In genomic region chr7:112505495-112505894, GRCh38 we compare ENCODE assay signal across 21 cellular contexts. TPM values are rescaled to one million over a fixed set of nuclear protein-coding genes. Genes with fewer than 3 reads are reported as not detected.
DNase-seq lines count a peak whose midpoint lies in the region; ATAC-seq, FAIRE-seq and TF ChIP-seq lines count a peak whose summit lies in the region.
"Had no signal": no experiment of that assay in that cellular context is flagged by ENCODE, and none has a peak within 500 bp of the region (broad histone marks: within the 10 kb centered on the region; RNA-seq: fewer than 3 reads in every experiment).

No MANE protein-coding gene starts in this region.

- no TSS peak for BruUV-seq in IMR-90 (replicated peaks; lab: Mats Ljungman, UMichigan)
- no TSS peak for BruUV-seq in K562 (replicated peaks; lab: Mats Ljungman, UMichigan)

- TF ChIP-seq RAD21 in IMR-90 (IDR thresholded peaks at IDR 0.05; ENCODE audit: low read length): no peak
- TF ChIP-seq RAD21 in K562 (CRISPR knock-in tag; conservative IDR thresholded peaks at IDR 0.05 in 1 of 2, IDR thresholded peaks at IDR 0.05 in 1 of 2): peak; percentile 46 to 50; a peak in 3 of 4 replicates
- TF ChIP-seq RAD21 in neural cell (conservative IDR thresholded peaks at IDR 0.05): peak; percentile 67

- H3K4me1 ChIP-seq in left ventricle myocardium inferior (peaks cover 37% of the 10 kb centered on the region), right atrium auricular region (peaks cover 0 to 18% of the 10 kb centered on the region in 2 donors), IMR-90 (ENCODE audit: control insufficient read depth, insufficient read depth, low read length) (peaks cover 5% of the 10 kb centered on the region), K562 (replicated peaks in 1 of 2; ENCODE audit: control insufficient read depth in 2 of 2, insufficient read depth in 2 of 2, low read length in 2 of 2) (peaks cover 0 to 24% of the 10 kb centered on the region in 2 experiments; a peak in 3 of 5 replicates)

- no peak overlapping the region for H4K8ac ChIP-seq in IMR-90 (ENCODE audit: low read depth in 2 of 2, low read length in 2 of 2)

- no peak overlapping the region for H2BK120ac ChIP-seq in IMR-90 (ENCODE audit: low read depth, low read length)

- no peak overlapping the region for H4K91ac ChIP-seq in IMR-90 (ENCODE audit: insufficient read depth, low read depth, low read length)

- H3K79me2 ChIP-seq in K562 (ENCODE audit: control insufficient read depth, insufficient read depth, low read length) (no peaks in the 10 kb centered on the region), neural cell (replicated peaks; ENCODE audit: insufficient read depth, low read length) (no peaks in the 10 kb centered on the region)

- H3K27me3 ChIP-seq in left ventricle myocardium inferior (ENCODE audit: low read depth) (no peaks in the 10 kb centered on the region), right atrium auricular region (no peaks in the 10 kb centered on the region), IMR-90 (ENCODE audit: control insufficient read depth, insufficient read depth, low read length) (no peaks in the 10 kb centered on the region), K562 (ENCODE audit: control insufficient read depth in 2 of 2, insufficient read depth in 2 of 2, low read length in 2 of 2) (peaks cover 6 to 32% of the 10 kb centered on the region in 2 experiments; a peak in 4 of 5 replicates), neural cell (ENCODE audit: insufficient read depth, low read depth, low read length) (no peaks in the 10 kb centered on the region)
- H3K27me3 ChIP-seq: heart left ventricle had no signal

- no peak overlapping the region for H3K18ac ChIP-seq in IMR-90 (ENCODE audit: low read depth, low read length)

- no peak for TF ChIP-seq EP300 in K562 (IDR thresholded peaks at IDR 0.05; ENCODE audit: low read length)
- no peak for TF ChIP-seq EP300 in neural cell (conservative IDR thresholded peaks at IDR 0.05; ENCODE audit: poor library complexity, severe bottlenecking)

- no peaks in the 10 kb centered on the region for H3F3A ChIP-seq in neural cell (ENCODE audit: insufficient read depth, low read length, poor library complexity, severe bottlenecking)

- no peaks in the 10 kb centered on the region for H3K9me2 ChIP-seq in neural cell (ENCODE audit: insufficient read depth, low read length)

- peaks cover under 1% of the 10 kb centered on the region for H3K4me1 Mint-ChIP-seq in activated CD4-positive, alpha-beta T cell treated with anti-CD3 and anti-CD28 coated beads, Interleukin-2, amount 10 ng/mL, durations not matched to agents 7 days and 5 days
- H3K4me1 Mint-ChIP-seq: CD8-positive, alpha-beta memory T cell had no signal

- intact Hi-C loops in left ventricle myocardium inferior (cut with micrococcal nuclease): no loop called here
- intact Hi-C loops in IMR-90 (cut with micrococcal nuclease): no loop called here
- intact Hi-C loops in K562 (cut with micrococcal nuclease): no loop called here

- no peak overlapping the region for H3K4me3 ChIP-seq in left ventricle myocardium inferior
- no peak overlapping the region for H3K4me3 ChIP-seq in right atrium auricular region
- H3K4me3 ChIP-seq in IMR-90 (ENCODE audit: insufficient read depth, low read depth, low read length): no peak overlapping the region
- no peak overlapping the region for H3K4me3 ChIP-seq in K562
- H3K4me3 ChIP-seq in neural cell (ENCODE audit: low read length): no peak overlapping the region
- H3K4me3 ChIP-seq: heart left ventricle, SK-N-MC had no signal

- DNase-seq in left ventricle myocardium inferior (no peak), right atrium auricular region (ENCODE audit: low spot score) (no peak), IMR-90 (peak; percentile 43), K562 (ENCODE audit: extremely low read depth in 1 of 4, low spot score in 3 of 4) (peak in 2 of 4 experiments; percentile 53 to 57), epidermal melanocyte (ENCODE audit: insufficient read length, low spot score) (no peak)
- DNase-seq in activated CD4-positive, alpha-beta T cell treated with anti-CD3 and anti-CD28 coated beads, Interleukin-2, amount 10 ng/mL, durations not matched to agents 7 days and 5 days: no peak
- DNase-seq: CD8-positive, alpha-beta memory T cell; heart left ventricle; NCI-H187 treated with DMSO at 0.1 percent for 48 hours; NCI-H446; nucleus accumbens; stimulated activated CD4-positive, alpha-beta T cell treated with anti-CD3 and anti-CD28 coated beads, Interleukin-12 subunit alpha, Interleukin-12 subunit beta, amount 100 ng/mL, for 4 hours; T1000 had no signal

- dilution Hi-C loops in IMR-90 (cut with HindIII; ENCODE audit: low sequenced_read_pairs, unreplicated experiment): no loop called here

- in situ Hi-C loops in IMR-90 (cut with MboI; ENCODE audit: low sequenced_read_pairs): no loop called here
- in situ Hi-C loops in K562 (cut with MboI): no loop called here

- H2BK15ac ChIP-seq in IMR-90 (ENCODE audit: low read depth, low read length): no peak overlapping the region

- no peaks in the 10 kb centered on the region for H3K79me1 ChIP-seq in IMR-90 (ENCODE audit: low read depth in 1 of 2, low read length in 2 of 2)

- TF ChIP-seq CTCF in left ventricle myocardium inferior (IDR thresholded peaks at IDR 0.05; ENCODE audit: borderline replicate concordance) (no peak), right atrium auricular region (IDR thresholded peaks at IDR 0.05) (peak in 1 of 2 donors; percentile 11), IMR-90 (conservative IDR thresholded peaks at IDR 0.05; ENCODE audit: low read depth, low read length) (no peak), K562 (IDR thresholded peaks at IDR 0.05 in 2 of 3, conservative IDR thresholded peaks at IDR 0.05 in 1 of 3; ENCODE audit: insufficient read depth in 2 of 3, low read depth in 1 of 3, low read length in 3 of 3) (peak in 2 of 3 experiments; percentile 8 to 39; a peak in 2 of 6 replicates), neural cell (IDR thresholded peaks at IDR 0.05; ENCODE audit: poor library complexity, severe bottlenecking) (peak; percentile 52)

- WGBS in IMR-90 (ENCODE audit: extremely low coverage in 2 of 2, insufficient read length in 1 of 2), 2 experiments: no CpG with 5 or more reads among the region's 2 CpGs
- WGBS in K562 (ENCODE audit: insufficient coverage, low coverage, missing lambda C conversion rate): 11% methylated on average over 2 of the region's 2 CpGs

- H3K36me3 Mint-ChIP-seq in activated CD4-positive, alpha-beta T cell treated with anti-CD3 and anti-CD28 coated beads, Interleukin-2, amount 10 ng/mL, durations not matched to agents 7 days and 5 days (ENCODE audit: low read depth): no peaks in the 10 kb centered on the region
- H3K36me3 Mint-ChIP-seq: activated naive CD4-positive, alpha-beta T cell treated with anti-CD3 and anti-CD28 coated beads, Interleukin-2, amount 50 U/mL, for 72 hours; CD8-positive, alpha-beta memory T cell; type B pancreatic cell had no signal

- H2AK9ac ChIP-seq in IMR-90 (replicated peaks; ENCODE audit: low read depth, low read length, poor library complexity): no peak overlapping the region

- H3K56ac ChIP-seq in IMR-90 (ENCODE audit: extremely low read depth, insufficient read depth, low read length): no peak overlapping the region

- H3K9ac ChIP-seq in IMR-90 (ENCODE audit: low read depth, low read length) (no peak overlapping the region), K562 (ENCODE audit: insufficient read depth in 1 of 2, low read depth in 2 of 2, low read length in 2 of 2) (no peak overlapping the region), neural cell (ENCODE audit: low read length) (no peak overlapping the region)

- CTCF ChIA-PET in IMR-90 (lab: Yijun Ruan, JAX): interaction anchor here (0.6 kb wide), 1 partner anchor 750 kb away, joined by 3 read pairs; no protein-coding TSS in a partner anchor
- CTCF ChIA-PET in K562 (lab: Yijun Ruan, JAX; ENCODE audit: low intra/inter-chr PET ratio): no interaction called here
- CTCF ChIA-PET in activated CD4-positive, alpha-beta T cell treated with anti-CD3 and anti-CD28 coated beads, Interleukin-2, amount 10 ng/mL, durations not matched to agents 7 days and 5 days (lab: Charles Lee): no interaction called here

- peaks cover 15% of the 10 kb centered on the region for H3K9me1 ChIP-seq in IMR-90 (ENCODE audit: insufficient read depth, low read length)
- H3K9me1 ChIP-seq in K562 (ENCODE audit: control insufficient read depth, insufficient read depth, low read length): no peaks in the 10 kb centered on the region

- H3K4me3 Mint-ChIP-seq in activated CD4-positive, alpha-beta T cell treated with anti-CD3 and anti-CD28 coated beads, Interleukin-2, amount 10 ng/mL, durations not matched to agents 7 days and 5 days: no peak overlapping the region
- H3K4me3 Mint-ChIP-seq: CD8-positive, alpha-beta memory T cell; type B pancreatic cell had no signal

- peaks cover 3% of the 10 kb centered on the region; the same call in 1 of the 2 replicates for H4K20me1 ChIP-seq in IMR-90 (ENCODE audit: insufficient read depth, low read length)
- 0 out of 2 replicates have a peak, but pooled peaks cover 5% of the 10 kb centered on the region for H4K20me1 ChIP-seq in K562 (replicated peaks; ENCODE audit: control insufficient read depth, insufficient read depth, low read length)
- H4K20me1 ChIP-seq in neural cell (ENCODE audit: insufficient read depth): no peaks in the 10 kb centered on the region

- no peak overlapping the region for H2BK20ac ChIP-seq in IMR-90 (ENCODE audit: low read depth, low read length)

- ATAC-seq in IMR-90 (ENCODE audit: low read depth): peak; percentile 45
- ATAC-seq in K562: peak; percentile 57
- ATAC-seq in GM21737 (IDR thresholded peaks at IDR 0.05; ENCODE audit: unreplicated experiment): no peak
- ATAC-seq: activated naive CD4-positive, alpha-beta T cell treated with anti-CD3 and anti-CD28 coated beads, Interleukin-2, amount 50 U/mL, for 72 hours had no signal

- H3K9me3 ChIP-seq in left ventricle myocardium inferior (replicated peaks) (no peaks in the 10 kb centered on the region), right atrium auricular region (no peaks in the 10 kb centered on the region), IMR-90 (ENCODE audit: control insufficient read depth, insufficient read depth, low read length) (no peaks in the 10 kb centered on the region), K562 (replicated peaks; ENCODE audit: control insufficient read depth, insufficient read depth, low read depth, low read length) (no peaks in the 10 kb centered on the region), neural cell (ENCODE audit: low read length) (no peaks in the 10 kb centered on the region)
- H3K9me3 ChIP-seq: heart left ventricle had no signal

- H3K27ac Mint-ChIP-seq in activated CD4-positive, alpha-beta T cell treated with anti-CD3 and anti-CD28 coated beads, Interleukin-2, amount 10 ng/mL, durations not matched to agents 7 days and 5 days: no peak overlapping the region
- H3K27ac Mint-ChIP-seq: activated naive CD4-positive, alpha-beta T cell treated with anti-CD3 and anti-CD28 coated beads, Interleukin-2, amount 50 U/mL, for 72 hours; CD8-positive, alpha-beta memory T cell; type B pancreatic cell had no signal

- H2BK5ac ChIP-seq in IMR-90 (ENCODE audit: low read depth, low read length, poor library complexity, severe bottlenecking): no peak overlapping the region

- H3K27me3 Mint-ChIP-seq in activated CD4-positive, alpha-beta T cell treated with anti-CD3 and anti-CD28 coated beads, Interleukin-2, amount 10 ng/mL, durations not matched to agents 7 days and 5 days: peaks cover 1% of the 10 kb centered on the region

- no peak overlapping the region for H3K4me2 ChIP-seq in IMR-90 (ENCODE audit: low read depth, low read length)
- H3K4me2 ChIP-seq in K562 (ENCODE audit: insufficient read depth, low read length): peak overlapping the region; percentile 13; the same call in 1 of the 2 replicates
- no peak overlapping the region for H3K4me2 ChIP-seq in neural cell (ENCODE audit: low read length)

- no peak overlapping the region for H3K14ac ChIP-seq in IMR-90 (replicated peaks; ENCODE audit: low read depth, low read length)

- no peak overlapping the region for H2AFZ ChIP-seq in IMR-90 (replicated peaks; ENCODE audit: low read length, poor library complexity)
- H2AFZ ChIP-seq in K562 (ENCODE audit: low read depth, low read length): 0 out of 2 replicates have a peak overlapping the region, but pooled peaks have one; percentile 15
- no peak overlapping the region for H2AFZ ChIP-seq in neural cell (ENCODE audit: low read depth, low read length)

- H2AK5ac ChIP-seq in IMR-90 (ENCODE audit: low read depth, low read length): no peak overlapping the region

- H3K36me3 ChIP-seq in left ventricle myocardium inferior (no peaks in the 10 kb centered on the region), right atrium auricular region (no peaks in the 10 kb centered on the region), IMR-90 (ENCODE audit: control insufficient read depth, insufficient read depth, low read length) (no peaks in the 10 kb centered on the region), K562 (ENCODE audit: control insufficient read depth, insufficient read depth, low read length) (no peaks in the 10 kb centered on the region), neural cell (ENCODE audit: insufficient read depth, low read length) (no peaks in the 10 kb centered on the region)
- H3K36me3 ChIP-seq: heart left ventricle had no signal

- TF ChIP-seq POLR2A in IMR-90 (IDR thresholded peaks at IDR 0.05; ENCODE audit: low read depth, low read length): no peak
- TF ChIP-seq POLR2A in K562 (conservative IDR thresholded peaks at IDR 0.05): no peak

- FAIRE-seq in K562 (lab: Jason Lieb, UNC): peak; percentile 80
- FAIRE-seq: astrocyte had no signal

- no peaks in the 10 kb centered on the region for H3K9me3 Mint-ChIP-seq in activated CD4-positive, alpha-beta T cell treated with anti-CD3 and anti-CD28 coated beads, Interleukin-2, amount 10 ng/mL, durations not matched to agents 7 days and 5 days
- H3K9me3 Mint-ChIP-seq: activated naive CD4-positive, alpha-beta T cell treated with anti-CD3 and anti-CD28 coated beads, Interleukin-2, amount 50 U/mL, for 72 hours; CD8-positive, alpha-beta memory T cell; type B pancreatic cell had no signal

- no peak overlapping the region for H4K5ac ChIP-seq in IMR-90 (ENCODE audit: low read depth, low read length)

- no peak overlapping the region for H3K4ac ChIP-seq in IMR-90 (ENCODE audit: low read depth, low read length)

- peak overlapping the region; percentile 61 for H3K27ac ChIP-seq in left ventricle myocardium inferior (replicated peaks)
- no peak overlapping the region for H3K27ac ChIP-seq in right atrium auricular region
- no peak overlapping the region for H3K27ac ChIP-seq in IMR-90 (ENCODE audit: insufficient read depth, low read length)
- H3K27ac ChIP-seq in K562 (ENCODE audit: extremely low read depth, low read depth, low read length): no peak overlapping the region
- H3K27ac ChIP-seq in neural cell (ENCODE audit: low read length): no peak overlapping the region
- H3K27ac ChIP-seq: HL-60, SK-N-MC had no signal

- POLR2A ChIA-PET in IMR-90 (lab: Charles Lee; ENCODE audit: unreplicated experiment): no interaction called here
- POLR2A ChIA-PET in K562 (lab: Yijun Ruan, JAX): interaction anchor here (0.5 to 1.2 kb wide), 5 partner anchors 9 to 215 kb away, joined by 3 to 8 read pairs (median 3); no protein-coding TSS in a partner anchor
- POLR2A ChIA-PET in activated CD4-positive, alpha-beta T cell treated with anti-CD3 and anti-CD28 coated beads, Interleukin-2, amount 10 ng/mL, durations not matched to agents 7 days and 5 days (lab: Charles Lee): no interaction called here

- no peak overlapping the region for H3K23ac ChIP-seq in IMR-90 (ENCODE audit: low read depth, low read length)

RNA-seq across cellular contexts. Expression of gene LSMEM1, which starts 24.7 kb away (rescaled TPM):
- 3.5 TPM for total RNA-seq in left ventricle myocardium inferior
- total RNA-seq in right atrium auricular region: 1 to 10 TPM; 1.0 to 1.7 TPM
- total RNA-seq in IMR-90 (2012; rRNA removed): not detected in 2 replicates
- polyA plus RNA-seq in IMR-90 (2012; rRNA removed): 0.56 and 0.68 TPM in 2 replicates
- 0.03 and 0.04 TPM in 2 replicates for polyA plus RNA-seq in IMR-90 (2012; cell fraction: cytosol; rRNA removed)
- polyA plus RNA-seq in IMR-90 (2012; cell fraction: nucleus; rRNA removed; ENCODE audit: low replicate concordance): 0.27 and 2.8 TPM in 2 replicates
- 0.81 and 4.6 TPM in 2 replicates for total RNA-seq in K562 (2011; cell fraction: chromatin; rRNA removed; ENCODE audit: low replicate concordance)
- 0.33 and 2.5 TPM in 2 replicates for total RNA-seq in K562 (2011; cell fraction: nucleolus; rRNA removed)
- 3.2 and 5.6 TPM in 2 replicates for total RNA-seq in K562 (2011; cell fraction: nucleoplasm; rRNA removed)
- 0.36 and 0.94 TPM in 2 replicates for total RNA-seq in K562 (2014; rRNA removed)
- 0.58 and 1.5 TPM in 2 replicates for total RNA-seq in K562 (2014; rRNA removed; fragmentation: Illumina TruSeq; extraction: Trizol)
- total RNA-seq in K562 (2015; rRNA removed; fragmentation: Illumina TruSeq; extraction: Trizol): 0.87 and 1.6 TPM in 2 replicates
- 0.53 and 0.63 TPM in 2 replicates for total RNA-seq in K562 (2021)
- polyA plus RNA-seq in K562 (2011; rRNA removed): 1.4 and 1.8 TPM in 2 replicates
- 0.09 and 0.40 TPM in 2 replicates for polyA plus RNA-seq in K562 (2011; cell fraction: cytosol; rRNA removed)
- polyA plus RNA-seq in K562 (2011; cell fraction: nucleus; rRNA removed): 0.72 and 1.5 TPM in 2 replicates
- polyA plus RNA-seq in K562 (2012): 0.40 and 0.42 TPM in 2 replicates
- 0.97 and 1.5 TPM in 2 replicates for polyA plus RNA-seq in K562 (2014; fragmentation: Illumina TruSeq; extraction: Trizol)
- under 1 TPM; 0.17 to 0.34 TPM for polyA plus RNA-seq in K562 (2014; fragmentation: Nextera tagmentation; extraction: Ambion mirVana)
- polyA plus RNA-seq in K562 (2014; rRNA removed): 0.93 and 1.2 TPM in 2 replicates
- polyA minus RNA-seq in K562 (2011; rRNA and poly(A)+ RNA removed): 0.91 and 1.6 TPM in 2 replicates
- 0.48 TPM in 1 of 2 replicates, not detected in the other for polyA minus RNA-seq in K562 (2011; cell fraction: cytosol; rRNA and poly(A)+ RNA removed)
- 0.40 and 1.4 TPM in 2 replicates for polyA minus RNA-seq in K562 (2011; cell fraction: nucleus; rRNA and poly(A)+ RNA removed)
- polyA plus RNA-seq in neural cell: 6.9 and 17.6 TPM in 2 replicates
- 1.9 and 4.4 TPM in 2 replicates for polyA minus RNA-seq in neural cell
- under 1 TPM; 0.47 to 0.56 TPM for total RNA-seq in activated CD4-positive, alpha-beta T cell treated with anti-CD3 and anti-CD28 coated beads, Interleukin-2, amount 10 ng/mL, durations not matched to agents 7 days and 5 days
- total RNA-seq: G401 had no signal

RNA-seq across cellular contexts. Expression of gene IFRD1, which starts 55.2 kb away (rescaled TPM):
- total RNA-seq in left ventricle myocardium inferior (24.6 TPM), right atrium auricular region (10 to 100 TPM; 11.2 to 25.5 TPM), IMR-90 (2012; rRNA removed) (18.3 and 24.2 TPM in 2 replicates), K562 (2014; rRNA removed) (66.8 and 77.8 TPM in 2 replicates), K562 (2014; rRNA removed; fragmentation: Illumina TruSeq; extraction: Trizol) (73.1 and 76.1 TPM in 2 replicates), K562 (2015; rRNA removed; fragmentation: Illumina TruSeq; extraction: Trizol) (68.1 and 68.7 TPM in 2 replicates), K562 (2021) (74.2 and 75.3 TPM in 2 replicates)
- polyA plus RNA-seq in IMR-90 (2012; rRNA removed) (16.6 and 25.3 TPM in 2 replicates), K562 (2011; rRNA removed) (52.6 and 81.8 TPM in 2 replicates), K562 (2014; fragmentation: Illumina TruSeq; extraction: Trizol) (66.8 and 73.3 TPM in 2 replicates), K562 (2014; fragmentation: Nextera tagmentation; extraction: Ambion mirVana) (10 to 100 TPM; 27.6 to 37.0 TPM), K562 (2014; rRNA removed) (70.4 and 79.2 TPM in 2 replicates), neural cell (249 and 270 TPM in 2 replicates)
- polyA plus RNA-seq in IMR-90 (2012; cell fraction: cytosol; rRNA removed): 4.5 and 4.9 TPM in 2 replicates
- polyA plus RNA-seq in IMR-90 (2012; cell fraction: nucleus; rRNA removed; ENCODE audit: low replicate concordance): 10.1 and 62.2 TPM in 2 replicates
- total RNA-seq in K562 (2011; cell fraction: chromatin; rRNA removed; ENCODE audit: low replicate concordance): 79.3 and 178 TPM in 2 replicates
- 42.2 and 49.9 TPM in 2 replicates for total RNA-seq in K562 (2011; cell fraction: nucleolus; rRNA removed)
- total RNA-seq in K562 (2011; cell fraction: nucleoplasm; rRNA removed): 76.4 and 120 TPM in 2 replicates
- 21.8 and 23.3 TPM in 2 replicates for polyA plus RNA-seq in K562 (2011; cell fraction: cytosol; rRNA removed)
- 50.5 and 53.6 TPM in 2 replicates for polyA plus RNA-seq in K562 (2011; cell fraction: nucleus; rRNA removed)
- polyA plus RNA-seq in K562 (2012): 62.5 and 71.7 TPM in 2 replicates
- 79.3 and 80.4 TPM in 2 replicates for polyA minus RNA-seq in K562 (2011; rRNA and poly(A)+ RNA removed)
- polyA minus RNA-seq in K562 (2011; cell fraction: cytosol; rRNA and poly(A)+ RNA removed): 20.1 and 34.4 TPM in 2 replicates
- 60.6 and 82.3 TPM in 2 replicates for polyA minus RNA-seq in K562 (2011; cell fraction: nucleus; rRNA and poly(A)+ RNA removed)
- polyA minus RNA-seq in neural cell: 173 and 181 TPM in 2 replicates
- total RNA-seq in activated CD4-positive, alpha-beta T cell treated with anti-CD3 and anti-CD28 coated beads, Interleukin-2, amount 10 ng/mL, durations not matched to agents 7 days and 5 days: 10 to 100 TPM; 26.5 to 28.6 TPM

Comparison
In these comparisons a context has a peak if more than half of its experiments do, and no peak if none do; other contexts are left out.
1. CTCF ChIP-seq: peak in K562 (2 of 3) and neural cell (single experiment); none in left ventricle myocardium inferior (single experiment) and IMR-90 (single experiment).